Comparison of ENCODE assay signal across 14 cellular contexts in genomic region chr7:29445736-29446135, GRCh38.
DNase-seq lines count a peak whose midpoint lies in the region; ATAC-seq and TF ChIP-seq lines count a peak whose summit lies in the region.
"Had no signal": no experiment of that assay in that cellular context is flagged by ENCODE, and none has a peak within 500 bp of the region (broad histone marks: within the 10 kb centered on the region; RNA-seq: fewer than 3 reads in every experiment).

No MANE protein-coding gene starts in this region.

- ATAC-seq in GM23338 (peak; percentile 36), GM18867 (IDR thresholded peaks at IDR 0.05; ENCODE audit: unreplicated experiment) (no peak)
- ATAC-seq in stimulated activated naive CD8-positive, alpha-beta T cell treated with anti-CD3 and anti-CD28 coated beads, Interleukin-15, amount 100 ng/mL, for 72 hours: no peak

- H3K79me2 ChIP-seq in GM23338 (replicated peaks; ENCODE audit: insufficient read depth): no peaks in the 10 kb centered on the region

- DNase-seq in NCI-H2171 treated with DMSO at 0.1 percent for 48 hours (lab: John Stamatoyannopoulos, UW) (peak; percentile 9), NCI-H2171 (lab: John Stamatoyannopoulos, UW) (no peak), GM23338 (ENCODE audit: low spot score) (peak; percentile 69), NCI-H774 (lab: John Stamatoyannopoulos, UW) (peak; percentile 40), left kidney (ENCODE audit: low read depth, low spot score) (peak; percentile 31)
- DNase-seq in stimulated activated naive CD8-positive, alpha-beta T cell treated with anti-CD3 and anti-CD28 coated beads, Interleukin-15, amount 100 ng/mL, for 72 hours: no peak
- DNase-seq in activated CD4-positive, alpha-beta memory T cell treated with anti-CD3 and anti-CD28 coated beads, Interleukin-2, amount 10 ng/mL, durations not matched to agents 7 days and 5 days: no peak
- DNase-seq: C1 segment of cervical spinal cord; CD4-positive, alpha-beta T cell; DMS153; GM23248; H9 had no signal

- no peaks in the 10 kb centered on the region for H3F3A ChIP-seq in GM23338 (replicated peaks; ENCODE audit: low read depth)

- no peak overlapping the region for H3K4me3 Mint-ChIP-seq in GM23338
- no peak overlapping the region for H3K4me3 Mint-ChIP-seq in stimulated activated naive CD8-positive, alpha-beta T cell treated with anti-CD3 and anti-CD28 coated beads, Interleukin-15, amount 100 ng/mL, for 72 hours
- no peak overlapping the region for H3K4me3 Mint-ChIP-seq in activated CD4-positive, alpha-beta memory T cell treated with anti-CD3 and anti-CD28 coated beads, Interleukin-2, amount 10 ng/mL, durations not matched to agents 7 days and 5 days
- H3K4me3 Mint-ChIP-seq: B cell; CD4-positive, alpha-beta T cell; H9 had no signal

- no peaks in the 10 kb centered on the region for H3K27me3 ChIP-seq in GM23338 (ENCODE audit: insufficient read depth)

- H3K27ac ChIP-seq in GM23338 (ENCODE audit: low read depth): no peak overlapping the region
- H3K27ac ChIP-seq: GM23248 had no signal

- no peaks in the 10 kb centered on the region for H3K36me3 Mint-ChIP-seq in GM23338 (ENCODE audit: low read depth)
- no peaks in the 10 kb centered on the region for H3K36me3 Mint-ChIP-seq in activated CD4-positive, alpha-beta memory T cell treated with anti-CD3 and anti-CD28 coated beads, Interleukin-2, amount 10 ng/mL, durations not matched to agents 7 days and 5 days (ENCODE audit: low read depth)

- H3K9me3 Mint-ChIP-seq in GM23338: no peaks in the 10 kb centered on the region
- no peaks in the 10 kb centered on the region for H3K9me3 Mint-ChIP-seq in stimulated activated naive CD8-positive, alpha-beta T cell treated with anti-CD3 and anti-CD28 coated beads, Interleukin-15, amount 100 ng/mL, for 72 hours
- no peaks in the 10 kb centered on the region for H3K9me3 Mint-ChIP-seq in activated CD4-positive, alpha-beta memory T cell treated with anti-CD3 and anti-CD28 coated beads, Interleukin-2, amount 10 ng/mL, durations not matched to agents 7 days and 5 days
- H3K9me3 Mint-ChIP-seq: CD4-positive, alpha-beta T cell; H9 had no signal

- no peaks in the 10 kb centered on the region for H4K20me1 ChIP-seq in GM23338 (replicated peaks; ENCODE audit: insufficient read depth)

- CTCF ChIA-PET in activated CD4-positive, alpha-beta memory T cell treated with anti-CD3 and anti-CD28 coated beads, Interleukin-2, amount 10 ng/mL, durations not matched to agents 7 days and 5 days (lab: Charles Lee): no interaction called here

- no peak overlapping the region for H3K4me3 ChIP-seq in GM23338
- H3K4me3 ChIP-seq: GM23248 had no signal

- no peak overlapping the region for H3K27ac Mint-ChIP-seq in GM23338
- H3K27ac Mint-ChIP-seq in stimulated activated naive CD8-positive, alpha-beta T cell treated with anti-CD3 and anti-CD28 coated beads, Interleukin-15, amount 100 ng/mL, for 72 hours: no peak overlapping the region
- H3K27ac Mint-ChIP-seq in activated CD4-positive, alpha-beta memory T cell treated with anti-CD3 and anti-CD28 coated beads, Interleukin-2, amount 10 ng/mL, durations not matched to agents 7 days and 5 days: no peak overlapping the region
- H3K27ac Mint-ChIP-seq: B cell; CD4-positive, alpha-beta T cell; H9 had no signal

- POLR2A ChIA-PET in activated CD4-positive, alpha-beta memory T cell treated with anti-CD3 and anti-CD28 coated beads, Interleukin-2, amount 10 ng/mL, durations not matched to agents 7 days and 5 days (lab: Charles Lee): no interaction called here

- peaks cover 7% of the 10 kb centered on the region for H3K4me1 ChIP-seq in GM23338 (ENCODE audit: insufficient read depth)

- no peaks in the 10 kb centered on the region for H3K36me3 ChIP-seq in GM23338 (ENCODE audit: insufficient read depth)

- peaks cover 26% of the 10 kb centered on the region for H3K4me1 Mint-ChIP-seq in GM23338
- no peaks in the 10 kb centered on the region for H3K4me1 Mint-ChIP-seq in stimulated activated naive CD8-positive, alpha-beta T cell treated with anti-CD3 and anti-CD28 coated beads, Interleukin-15, amount 100 ng/mL, for 72 hours
- no peaks in the 10 kb centered on the region for H3K4me1 Mint-ChIP-seq in activated CD4-positive, alpha-beta memory T cell treated with anti-CD3 and anti-CD28 coated beads, Interleukin-2, amount 10 ng/mL, durations not matched to agents 7 days and 5 days
- H3K4me1 Mint-ChIP-seq: B cell had no signal

- no peaks in the 10 kb centered on the region for H3K9me2 ChIP-seq in GM23338 (ENCODE audit: insufficient read depth)

- H3K4me2 ChIP-seq in GM23338: no peak overlapping the region

- H3K27me3 Mint-ChIP-seq in GM23338 (ENCODE audit: insufficient read depth, low read depth, poor library complexity): no peaks in the 10 kb centered on the region
- peaks cover 8% of the 10 kb centered on the region for H3K27me3 Mint-ChIP-seq in stimulated activated naive CD8-positive, alpha-beta T cell treated with anti-CD3 and anti-CD28 coated beads, Interleukin-15, amount 100 ng/mL, for 72 hours
- H3K27me3 Mint-ChIP-seq in activated CD4-positive, alpha-beta memory T cell treated with anti-CD3 and anti-CD28 coated beads, Interleukin-2, amount 10 ng/mL, durations not matched to agents 7 days and 5 days: no peaks in the 10 kb centered on the region
- H3K27me3 Mint-ChIP-seq: B cell; CD4-positive, alpha-beta T cell had no signal

- TF ChIP-seq CTCF in GM23338 (conservative IDR thresholded peaks at IDR 0.05; ENCODE audit: low read depth in 2 of 2): no peak

- no peak overlapping the region for H2AFZ ChIP-seq in GM23338
- H2AFZ ChIP-seq: GM23248 had no signal

TF ChIP-seq in GM23338, 12 proteins besides CTCF, POLR2A, EP300 and RAD21:
- TF ChIP-seq JUNB (IDR thresholded peaks at IDR 0.05; ENCODE audit: unreplicated experiment) (no peak), ZNF462 (CRISPR knock-in tag; IDR thresholded peaks at IDR 0.05) (0 out of 2 replicates have a peak, but pooled peaks have one; percentile 39)

Comparison
In these comparisons a context has a peak if more than half of its experiments do, and no peak if none do; other contexts are left out.
1. DNase-seq: peak in NCI-H2171 treated with DMSO at 0.1 percent for 48 hours (single experiment), GM23338 (single experiment), NCI-H774 (single experiment) and left kidney (single experiment); none in NCI-H2171 (single experiment), stimulated activated naive CD8-positive, alpha-beta T cell treated with anti-CD3 and anti-CD28 coated beads, Interleukin-15, amount 100 ng/mL, for 72 hours (0 of 2) and activated CD4-positive, alpha-beta memory T cell treated with anti-CD3 and anti-CD28 coated beads, Interleukin-2, amount 10 ng/mL, durations not matched to agents 7 days and 5 days (single experiment).